Comparison of ENCODE assay signal across 8 cellular contexts in genomic region chr19:43668406-43669158, GRCh38.
DNase-seq lines count a peak whose midpoint lies in the region; ATAC-seq and TF ChIP-seq lines count a peak whose summit lies in the region.

No MANE protein-coding gene starts in this region.

- ATAC-seq in GM19025 (IDR thresholded peaks at IDR 0.05; ENCODE audit: low read depth, unreplicated experiment) (peak; percentile 77), HG03280 (IDR thresholded peaks at IDR 0.05; ENCODE audit: unreplicated experiment) (peak; percentile 84)

- peak overlapping the region; percentile 83 for H3K27ac ChIP-seq in cingulate gyrus (ENCODE audit: low read depth, low read length)

- DNase-seq in AG09309 (ENCODE audit: low read depth) (peak; percentile 98), NCI-H345 (lab: John Stamatoyannopoulos, UW) (peak; percentile 98), kidney tubule cell (ENCODE audit: low spot score) (peak; percentile 100)
- peak; percentile 95 to 96 for DNase-seq in activated CD4-positive, alpha-beta T cell treated with anti-CD3 and anti-CD28 coated beads for 4 hours
- peak; percentile 94 to 95 for DNase-seq in stimulated activated CD4-positive, alpha-beta T cell treated with anti-CD3 and anti-CD28 coated beads, Interleukin-1b, Interleukin-23, amount 100 ng/mL, for 1 hour (ENCODE audit: low read depth in 2 of 2)

- H3K4me3 ChIP-seq in AG09309 (ENCODE audit: control insufficient read depth, low read depth, low read length): peak overlapping the region; percentile 87

- no peak for TF ChIP-seq CTCF in AG09309 (IDR thresholded peaks at IDR 0.05; ENCODE audit: control insufficient read depth, insufficient read depth, low read depth, low read length, missing control alignments)

Comparison
In these comparisons a context has a peak if more than half of its experiments do, and no peak if none do; other contexts are left out.
1. Peak in every context shown above with its lines: DNase-seq, ATAC-seq, H3K4me3 ChIP-seq and H3K27ac ChIP-seq.